Comparison of ENCODE assay signal across 8 cellular contexts in the genomic region with DNA sequence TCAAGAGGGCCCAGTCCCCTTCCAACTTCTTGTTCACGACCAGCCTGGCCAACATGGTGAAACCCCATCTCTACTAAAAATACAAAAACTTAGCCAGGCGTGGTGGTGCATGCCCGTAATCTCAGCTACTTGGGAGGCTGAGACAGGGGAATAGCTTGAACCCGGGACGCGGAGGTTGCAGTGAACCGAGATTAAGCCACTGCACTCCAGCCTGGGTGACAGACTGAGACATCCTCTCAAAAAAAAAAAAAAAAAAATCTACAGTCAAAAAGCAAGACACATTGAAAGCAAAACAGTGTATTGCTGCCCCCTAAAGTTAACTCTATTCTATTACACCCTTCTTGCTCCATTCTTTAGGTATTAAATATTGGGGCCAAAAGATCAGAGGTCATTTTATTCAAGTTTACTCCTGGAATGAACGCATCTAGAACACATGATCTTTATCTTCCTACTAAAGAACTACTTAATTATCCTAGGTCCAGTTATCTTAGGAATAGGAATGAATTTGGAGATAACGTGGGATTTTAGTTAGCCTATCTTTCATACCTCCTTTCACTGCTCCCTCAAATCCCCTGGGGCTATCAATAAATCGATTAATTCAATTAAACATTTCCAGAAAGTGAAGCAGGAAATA. TPM values are rescaled to one million over a fixed set of nuclear protein-coding genes. Genes with fewer than 3 reads are reported as not detected.
A peak's percentile ranks its signal among the peaks of the same experiment; 100 is the strongest.
DNase-seq lines count a peak whose midpoint lies in the region; ATAC-seq lines count a peak whose summit lies in the region.

No MANE protein-coding gene starts in this region.

- no peaks in the 10 kb centered on the region for H3K27me3 Mint-ChIP-seq in activated naive CD4-positive, alpha-beta T cell treated with anti-CD3 and anti-CD28 coated beads, Interleukin-2, amount 50 U/mL, for 24 hours

- H3K36me3 ChIP-seq in H7 (replicated peaks; ENCODE audit: control insufficient read depth, insufficient read depth, low read length) (peaks cover 2% of the 10 kb centered on the region), iPS-15b (ENCODE audit: control insufficient read depth, insufficient read depth, low read length) (peaks cover 5% of the 10 kb centered on the region)

- no peak overlapping the region for H3K4me3 ChIP-seq in H7 (ENCODE audit: insufficient read depth, low read depth, low read length)
- H3K4me3 ChIP-seq in iPS-15b (ENCODE audit: low read depth, low read length), result peak overlapping the region; percentile 21

- no peak overlapping the region for H3K9ac ChIP-seq in iPS-15b (ENCODE audit: low read depth, low read length)

- no peak for ATAC-seq in stimulated activated naive CD8-positive, alpha-beta T cell treated with anti-CD3 and anti-CD28 coated beads, Interleukin-15, Interleukin-2, amounts not matched to agents 100 U/mL and 50 U/mL, for 24 hours

- DNase-seq in activated gamma-delta T cell treated with Interleukin-2 at 50 U/mL for 16 hours (peak; percentile 15), activated gamma-delta T cell (lab: John Stamatoyannopoulos, UW) (no peak), H7 (peak; percentile 22), NCI-H446 (lab: John Stamatoyannopoulos, UW) (peak; percentile 12 to 68), DMS153 treated with DMSO at 0.1 percent for 48 hours (lab: John Stamatoyannopoulos, UW; ENCODE audit: unreplicated experiment) (no peak)
- DNase-seq in stimulated activated naive CD8-positive, alpha-beta T cell treated with anti-CD3 and anti-CD28 coated beads, Interleukin-15, Interleukin-2, amounts not matched to agents 100 U/mL and 50 U/mL, for 24 hours, result peak; percentile 15

- peaks cover 10% of the 10 kb centered on the region for H3K4me1 ChIP-seq in iPS-15b (ENCODE audit: control insufficient read depth, insufficient read depth, low read length)

- no peaks in the 10 kb centered on the region for H3K9me3 ChIP-seq in iPS-15b (ENCODE audit: control insufficient read depth, insufficient read depth, low read length)

- H3K36me3 Mint-ChIP-seq in activated naive CD4-positive, alpha-beta T cell treated with anti-CD3 and anti-CD28 coated beads, Interleukin-2, amount 50 U/mL, for 24 hours, result peaks cover 14% of the 10 kb centered on the region

- H3K4me1 Mint-ChIP-seq in activated naive CD4-positive, alpha-beta T cell treated with anti-CD3 and anti-CD28 coated beads, Interleukin-2, amount 50 U/mL, for 24 hours, result peaks cover 55% of the 10 kb centered on the region

- H3K4me3 Mint-ChIP-seq in activated naive CD4-positive, alpha-beta T cell treated with anti-CD3 and anti-CD28 coated beads, Interleukin-2, amount 50 U/mL, for 24 hours, result peak overlapping the region; percentile 98

- H3K27ac Mint-ChIP-seq in activated naive CD4-positive, alpha-beta T cell treated with anti-CD3 and anti-CD28 coated beads, Interleukin-2, amount 50 U/mL, for 24 hours, result peak overlapping the region; percentile 46

- no peaks in the 10 kb centered on the region for H3K9me3 Mint-ChIP-seq in activated naive CD4-positive, alpha-beta T cell treated with anti-CD3 and anti-CD28 coated beads, Interleukin-2, amount 50 U/mL, for 24 hours

- 0 out of 2 replicates have a peak, but pooled peaks cover 2% of the 10 kb centered on the region for H3K27me3 ChIP-seq in H7 (ENCODE audit: control insufficient read depth, insufficient read depth, low read length)
- peaks cover 10% of the 10 kb centered on the region for H3K27me3 ChIP-seq in iPS-15b (ENCODE audit: control insufficient read depth, insufficient read depth, low read length)

RNA-seq across cellular contexts. Expression of a gene that starts 2.4 kb away (rescaled TPM):
- total RNA-seq in H7 (2014; rRNA removed; shearing (Covaris generic)), result 53.9 and 69.2 TPM in 2 replicates

RNA-seq across cellular contexts. Expression of a gene that starts 2.7 kb away (rescaled TPM):
- total RNA-seq in H7 (2014; rRNA removed; shearing (Covaris generic)), result 40.6 and 59.3 TPM in 2 replicates

RNA-seq across cellular contexts. Expression of a gene that starts 22.5 kb away (rescaled TPM):
- total RNA-seq in H7 (2014; rRNA removed; shearing (Covaris generic)), result 9.2 and 9.9 TPM in 2 replicates

Comparison
In these comparisons a context has a peak if more than half of its experiments do, and no peak if none do; other contexts are left out.
1. DNase-seq: peak in activated gamma-delta T cell treated with Interleukin-2 at 50 U/mL for 16 hours (single experiment), H7 (single experiment), NCI-H446 (2 of 2) and stimulated activated naive CD8-positive, alpha-beta T cell treated with anti-CD3 and anti-CD28 coated beads, Interleukin-15, Interleukin-2, amounts not matched to agents 100 U/mL and 50 U/mL, for 24 hours (single experiment); none in activated gamma-delta T cell (single experiment) and DMS153 treated with DMSO at 0.1 percent for 48 hours (single experiment).